Comparison of ENCODE assay signal across 1 cellular context in genomic region chr17:59829217-59830006, GRCh38.
TF ChIP-seq lines count a peak whose summit lies in the region.

No MANE protein-coding gene starts in this region.

TF ChIP-seq in HEK293, 187 proteins besides CTCF, POLR2A, EP300 and RAD21 (continued from another document):
- peak; percentile 64 for TF ChIP-seq INSM2 (tag by site-specific recombination; IDR thresholded peaks at IDR 0.05)
- 0 out of 2 replicates have a peak, but pooled peaks have one; percentile 32 for TF ChIP-seq MEIS1 (CRISPR knock-in tag; IDR thresholded peaks at IDR 0.05; ENCODE audit: borderline replicate concordance)
- peak; percentile 70 for TF ChIP-seq KLF10 (tag by site-specific recombination; IDR thresholded peaks at IDR 0.05)
- TF ChIP-seq ZNF561 (tag by site-specific recombination; IDR thresholded peaks at IDR 0.05; ENCODE audit: borderline replicate concordance), result peak; percentile 49; the same call in 1 of the 2 replicates
- TF ChIP-seq ZNF660 (tag by site-specific recombination; IDR thresholded peaks at IDR 0.05), result no peak; the same call in 1 of the 2 replicates
- TF ChIP-seq, protein P1, sequence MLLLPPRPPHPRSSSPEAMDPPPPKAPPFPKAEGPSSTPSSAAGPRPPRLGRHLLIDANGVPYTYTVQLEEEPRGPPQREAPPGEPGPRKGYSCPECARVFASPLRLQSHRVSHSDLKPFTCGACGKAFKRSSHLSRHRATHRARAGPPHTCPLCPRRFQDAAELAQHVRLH (tag by site-specific recombination; IDR thresholded peaks at IDR 0.05), result peak; percentile 81
- peak; percentile 93 for TF ChIP-seq ZNF843 (tag by site-specific recombination; IDR thresholded peaks at IDR 0.05)
- peak; percentile 77; the same call in 1 of the 2 replicates for TF ChIP-seq ZNF24 (tag by site-specific recombination; IDR thresholded peaks at IDR 0.05)
- peak; percentile 85 for TF ChIP-seq ZNF366 (tag by site-specific recombination; conservative IDR thresholded peaks at IDR 0.05)
- no peak for TF ChIP-seq ZNF133 (tag by site-specific recombination; IDR thresholded peaks at IDR 0.05)
- TF ChIP-seq GLI2 (tag by site-specific recombination; IDR thresholded peaks at IDR 0.05; ENCODE audit: borderline replicate concordance, low read depth), result peak; percentile 60; the same call in 1 of the 2 replicates
- TF ChIP-seq SP2 (tag by site-specific recombination; IDR thresholded peaks at IDR 0.05), result peak; percentile 55
- TF ChIP-seq ZSCAN30 (tag by site-specific recombination; IDR thresholded peaks at IDR 0.05), result peak; percentile 62; the same call in 1 of the 2 replicates
- peak; percentile 37; the same call in 1 of the 2 replicates for TF ChIP-seq ZBTB21 (tag by site-specific recombination; IDR thresholded peaks at IDR 0.05)
- TF ChIP-seq ZNF624 (tag by site-specific recombination; IDR thresholded peaks at IDR 0.05), result no peak
- TF ChIP-seq KLF7 (tag by site-specific recombination; IDR thresholded peaks at IDR 0.05; ENCODE audit: borderline replicate concordance), result no peak
- TF ChIP-seq ZNF2 (tag by site-specific recombination; IDR thresholded peaks at IDR 0.05), result peak; percentile 49; the same call in 1 of the 2 replicates
- TF ChIP-seq ZNF76 (tag by site-specific recombination; IDR thresholded peaks at IDR 0.05; ENCODE audit: borderline replicate concordance, low read depth), result 0 out of 2 replicates have a peak, but pooled peaks have one; percentile 11
- no peak for TF ChIP-seq ZNF654 (tag by site-specific recombination; IDR thresholded peaks at IDR 0.05; ENCODE audit: low read depth)
- 0 out of 2 replicates have a peak, but pooled peaks have one; percentile 18 for TF ChIP-seq ATF2 (tag by site-specific recombination; IDR thresholded peaks at IDR 0.05; ENCODE audit: low read depth)
- TF ChIP-seq ZXDB (tag by site-specific recombination; IDR thresholded peaks at IDR 0.05), result peak; percentile 87
